In genomic region chr3:23919628-23920027, GRCh38 we compare ENCODE assay signal across 13 cellular contexts. TPM values are rescaled to one million over a fixed set of nuclear protein-coding genes. Genes with fewer than 3 reads are reported as not detected.
DNase-seq lines count a peak whose midpoint lies in the region; ATAC-seq and TF ChIP-seq lines count a peak whose summit lies in the region.
"Had no signal": no experiment of that assay in that cellular context is flagged by ENCODE, and none has a peak within 500 bp of the region (broad histone marks: within the 10 kb centered on the region; RNA-seq: fewer than 3 reads in every experiment).

No MANE protein-coding gene starts in this region.

- peak overlapping the region; percentile 89 for H3K4me2 ChIP-seq in BLaER1

- peaks cover 8% of the 10 kb centered on the region for H3K27me3 Mint-ChIP-seq in activated T-helper 1 cell treated with anti-CD3 and anti-CD28 coated beads, Interleukin-12 subunit alpha, Interleukin-12 subunit beta, Interleukin-2, Interleukin-4 antibody, amounts not matched to agents 30 ng/mL and 10 ng/mL and 1 ng/mL, durations not matched to agents 14 hours and 24 hours and 36 hours (ENCODE audit: insufficient read depth)
- H3K27me3 Mint-ChIP-seq in mesothelial cell of epicardium (ENCODE audit: low read depth) (no peaks in the 10 kb centered on the region), glutamatergic neuron (ENCODE audit: unreplicated experiment) (peaks cover 8% of the 10 kb centered on the region)

- no peak overlapping the region for H3K27ac ChIP-seq in BLaER1
- H3K27ac ChIP-seq: right atrium auricular region had no signal

- TF ChIP-seq CTCF in HFF-Myc (IDR thresholded peaks at IDR 0.05; ENCODE audit: low read depth, low read length, missing control alignments) (no peak), mesothelial cell of epicardium (IDR thresholded peaks at IDR 0.05; ENCODE audit: unreplicated experiment) (no peak), glutamatergic neuron (IDR thresholded peaks at IDR 0.05; ENCODE audit: partially characterized antibody, unreplicated experiment) (no peak)

- H3K27me3 ChIP-seq in BLaER1 = peaks cover 18% of the 10 kb centered on the region
- H3K27me3 ChIP-seq: dorsolateral prefrontal cortex, right atrium auricular region, upper lobe of left lung had no signal

- H3K36me3 ChIP-seq in BLaER1 = peaks cover 48% of the 10 kb centered on the region

- no peaks in the 10 kb centered on the region for H3K9me3 Mint-ChIP-seq in activated T-helper 1 cell treated with anti-CD3 and anti-CD28 coated beads, Interleukin-12 subunit alpha, Interleukin-12 subunit beta, Interleukin-2, Interleukin-4 antibody, amounts not matched to agents 30 ng/mL and 10 ng/mL and 1 ng/mL, durations not matched to agents 14 hours and 24 hours and 36 hours
- H3K9me3 Mint-ChIP-seq in mesothelial cell of epicardium (no peaks in the 10 kb centered on the region), glutamatergic neuron (ENCODE audit: unreplicated experiment) (peaks cover 5% of the 10 kb centered on the region)

- intact Hi-C loops in activated T-helper 1 cell treated with anti-CD3 and anti-CD28 coated beads, Interleukin-12 subunit alpha, Interleukin-12 subunit beta, Interleukin-2, Interleukin-4 antibody, amounts not matched to agents 30 ng/mL and 10 ng/mL and 1 ng/mL, durations not matched to agents 14 hours and 24 hours and 36 hours (cut with micrococcal nuclease) = loop anchor here (5.0 to 10.0 kb wide), 3 partner anchors 477 to 1865 kb away; partner anchors contain the start of genes NGLY1 and UBE2E2

- H3K4me1 ChIP-seq in BLaER1 = peaks cover 68% of the 10 kb centered on the region

- peak overlapping the region; percentile 93 for H3K4me3 ChIP-seq in BLaER1
- peak overlapping the region; percentile 93 for H3K4me3 ChIP-seq in HFF-Myc (replicated peaks; ENCODE audit: low read depth, low read length)
- H3K4me3 ChIP-seq: right atrium auricular region had no signal

- ATAC-seq in GM21367 (IDR thresholded peaks at IDR 0.05; ENCODE audit: unreplicated experiment) = no peak

- no peak overlapping the region for H3K27ac Mint-ChIP-seq in activated T-helper 1 cell treated with anti-CD3 and anti-CD28 coated beads, Interleukin-12 subunit alpha, Interleukin-12 subunit beta, Interleukin-2, Interleukin-4 antibody, amounts not matched to agents 30 ng/mL and 10 ng/mL and 1 ng/mL, durations not matched to agents 14 hours and 24 hours and 36 hours
- H3K27ac Mint-ChIP-seq in mesothelial cell of epicardium = peak overlapping the region; percentile 62
- H3K27ac Mint-ChIP-seq in glutamatergic neuron (ENCODE audit: unreplicated experiment) = no peak overlapping the region

- H3K9ac ChIP-seq in BLaER1 = no peak overlapping the region

- H3K4me1 Mint-ChIP-seq in activated T-helper 1 cell treated with anti-CD3 and anti-CD28 coated beads, Interleukin-12 subunit alpha, Interleukin-12 subunit beta, Interleukin-2, Interleukin-4 antibody, amounts not matched to agents 30 ng/mL and 10 ng/mL and 1 ng/mL, durations not matched to agents 14 hours and 24 hours and 36 hours (ENCODE audit: low read depth) = peaks cover 58% of the 10 kb centered on the region
- H3K4me1 Mint-ChIP-seq in mesothelial cell of epicardium = peaks cover 49% of the 10 kb centered on the region
- H3K4me1 Mint-ChIP-seq in glutamatergic neuron (ENCODE audit: low read depth, unreplicated experiment) = peaks cover 21% of the 10 kb centered on the region

- DNase-seq in HFF-Myc (ENCODE audit: extremely low read depth, low read depth) = no peak
- DNase-seq in activated T-helper 1 cell treated with anti-CD3 and anti-CD28 coated beads, Interleukin-12 subunit alpha, Interleukin-12 subunit beta, Interleukin-2, Interleukin-4 antibody, amounts not matched to agents 30 ng/mL and 10 ng/mL and 1 ng/mL, durations not matched to agents 14 hours and 24 hours and 36 hours (ENCODE audit: low spot score) = no peak
- DNase-seq in mesothelial cell of epicardium (ENCODE audit: low spot score in 2 of 2, unreplicated experiment in 2 of 2) = no peak
- DNase-seq in NCI-H748 (lab: John Stamatoyannopoulos, UW; ENCODE audit: unreplicated experiment) = no peak
- no peak for DNase-seq in NCI-H2029 treated with DMSO at 0.1 percent for 48 hours (lab: John Stamatoyannopoulos, UW)
- DNase-seq in glutamatergic neuron = no peak
- DNase-seq: activated gamma-delta T cell treated with Interleukin-2 at 50 U/mL for 16 hours, dorsolateral prefrontal cortex, NCI-H1694, upper lobe of left lung had no signal

- peaks cover 56% of the 10 kb centered on the region for H4K20me1 ChIP-seq in BLaER1

- peak overlapping the region; percentile 99 for H3K4me3 Mint-ChIP-seq in activated T-helper 1 cell treated with anti-CD3 and anti-CD28 coated beads, Interleukin-12 subunit alpha, Interleukin-12 subunit beta, Interleukin-2, Interleukin-4 antibody, amounts not matched to agents 30 ng/mL and 10 ng/mL and 1 ng/mL, durations not matched to agents 14 hours and 24 hours and 36 hours
- H3K4me3 Mint-ChIP-seq in mesothelial cell of epicardium (peak overlapping the region; percentile 24), glutamatergic neuron (ENCODE audit: unreplicated experiment) (no peak overlapping the region)

- peaks cover 49% of the 10 kb centered on the region for H3K36me3 Mint-ChIP-seq in activated T-helper 1 cell treated with anti-CD3 and anti-CD28 coated beads, Interleukin-12 subunit alpha, Interleukin-12 subunit beta, Interleukin-2, Interleukin-4 antibody, amounts not matched to agents 30 ng/mL and 10 ng/mL and 1 ng/mL, durations not matched to agents 14 hours and 24 hours and 36 hours (ENCODE audit: low read depth)
- peaks cover 25% of the 10 kb centered on the region for H3K36me3 Mint-ChIP-seq in mesothelial cell of epicardium
- H3K36me3 Mint-ChIP-seq in glutamatergic neuron (ENCODE audit: unreplicated experiment) = no peaks in the 10 kb centered on the region

- H3K9me3 ChIP-seq in BLaER1 = no peaks in the 10 kb centered on the region
- H3K9me3 ChIP-seq: right atrium auricular region, upper lobe of left lung had no signal

RNA-seq across cellular contexts. Expression of gene RPL15, which starts 2.7 kb away (rescaled TPM):
- total RNA-seq in activated T-helper 1 cell treated with anti-CD3 and anti-CD28 coated beads, Interleukin-12 subunit alpha, Interleukin-12 subunit beta, Interleukin-2, Interleukin-4 antibody, amounts not matched to agents 30 ng/mL and 10 ng/mL and 1 ng/mL, durations not matched to agents 14 hours and 24 hours and 36 hours = 1,696 and 1,756 TPM in 2 replicates
- total RNA-seq in mesothelial cell of epicardium (1,989 to 2,052 TPM (median 2,046 TPM) in 3 replicates), glutamatergic neuron (ENCODE audit: unreplicated experiment) (1,377 TPM)

RNA-seq across cellular contexts. Expression of gene NKIRAS1, which starts 2.8 kb away (rescaled TPM):
- 3.9 and 4.5 TPM in 2 replicates for total RNA-seq in activated T-helper 1 cell treated with anti-CD3 and anti-CD28 coated beads, Interleukin-12 subunit alpha, Interleukin-12 subunit beta, Interleukin-2, Interleukin-4 antibody, amounts not matched to agents 30 ng/mL and 10 ng/mL and 1 ng/mL, durations not matched to agents 14 hours and 24 hours and 36 hours
- 8.0 to 8.7 TPM (median 8.1 TPM) in 3 replicates for total RNA-seq in mesothelial cell of epicardium
- total RNA-seq in glutamatergic neuron (ENCODE audit: unreplicated experiment) = 12.6 TPM

RNA-seq across cellular contexts. Expression of gene NR1D2, which starts 25.5 kb away (rescaled TPM):
- 3.0 and 4.8 TPM in 2 replicates for total RNA-seq in activated T-helper 1 cell treated with anti-CD3 and anti-CD28 coated beads, Interleukin-12 subunit alpha, Interleukin-12 subunit beta, Interleukin-2, Interleukin-4 antibody, amounts not matched to agents 30 ng/mL and 10 ng/mL and 1 ng/mL, durations not matched to agents 14 hours and 24 hours and 36 hours
- total RNA-seq in mesothelial cell of epicardium = 26.1 to 29.2 TPM (median 27.3 TPM) in 3 replicates
- total RNA-seq in glutamatergic neuron (ENCODE audit: unreplicated experiment) = 10.1 TPM
